ENCODE assay signal across 24 cellular contexts in the genomic region with DNA sequence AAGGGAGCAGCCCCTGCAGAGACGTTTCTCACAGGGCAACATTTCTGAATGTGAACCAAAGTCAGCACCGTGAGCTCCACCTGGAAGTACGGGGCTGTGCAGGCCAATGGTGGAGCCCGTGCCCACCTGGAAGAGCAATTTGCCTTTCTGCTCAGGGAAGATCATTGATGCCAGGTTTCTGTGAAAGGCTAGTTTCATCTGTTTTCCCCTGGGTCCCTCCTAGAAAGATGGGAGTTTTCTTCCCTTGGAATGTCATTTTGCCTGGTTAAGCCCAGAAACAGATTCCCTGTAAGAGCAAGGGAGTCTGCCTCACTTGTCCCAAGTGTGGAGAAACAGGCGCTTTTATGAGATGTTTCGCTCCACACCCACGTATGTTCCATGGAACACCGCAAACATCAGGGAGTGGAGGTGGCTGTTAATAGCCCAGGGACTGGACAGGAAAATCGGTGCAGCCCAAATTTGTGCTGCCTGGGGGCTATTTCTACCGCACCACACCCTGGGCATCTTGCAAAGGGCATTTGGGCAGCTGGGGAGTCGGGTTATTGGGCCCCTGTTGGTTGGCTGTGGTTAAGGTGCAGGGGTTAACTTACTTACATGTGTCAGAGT. TPM values are rescaled to one million over a fixed set of nuclear protein-coding genes. Genes with fewer than 3 reads are reported as not detected.
DNase-seq lines count a peak whose midpoint lies in the region; FAIRE-seq and TF ChIP-seq lines count a peak whose summit lies in the region.
"Had no signal": no experiment of that assay in that cellular context is flagged by ENCODE, and none has a peak within 500 bp of the region (broad histone marks: within the 10 kb centered on the region; RNA-seq: fewer than 3 reads in every experiment).

No MANE protein-coding gene starts in this region.

- peaks cover 49% of the 10 kb centered on the region for H3K27me3 ChIP-seq in H7 (ENCODE audit: control insufficient read depth, insufficient read depth, low read length)
- peaks cover 29% of the 10 kb centered on the region for H3K27me3 ChIP-seq in bronchial epithelial cell (ENCODE audit: control insufficient read depth, insufficient read depth, low read length)
- peaks cover 27% of the 10 kb centered on the region for H3K27me3 ChIP-seq in SJCRH30
- peaks cover 86% of the 10 kb centered on the region for H3K27me3 ChIP-seq in smooth muscle cell (ENCODE audit: low read depth)

- H3K4me1 Mint-ChIP-seq in type B pancreatic cell (ENCODE audit: unreplicated experiment): peaks cover 33% of the 10 kb centered on the region

- no peaks in the 10 kb centered on the region for H3F3A ChIP-seq in smooth muscle cell (ENCODE audit: low read depth)

- 74% methylated on average over 11 of the region's 11 CpGs for WGBS in smooth muscle cell (ENCODE audit: low lambda C conversion rate)

- TF ChIP-seq CTCF in bronchial epithelial cell (IDR thresholded peaks at IDR 0.05; ENCODE audit: insufficient read depth, low read length, severe bottlenecking) (no peak), type B pancreatic cell (conservative IDR thresholded peaks at IDR 0.05) (no peak), smooth muscle cell (IDR thresholded peaks at IDR 0.05; ENCODE audit: borderline replicate concordance, insufficient read depth, poor library complexity, severe bottlenecking) (no peak)

- H3K4me3 ChIP-seq in H7 (ENCODE audit: insufficient read depth, low read depth, low read length) (no peak overlapping the region), bronchial epithelial cell (ENCODE audit: low read depth, low read length) (no peak overlapping the region), SJCRH30 (no peak overlapping the region), smooth muscle cell (no peak overlapping the region)
- H3K4me3 ChIP-seq: A549; BLaER1 treated with 17β-estradiol and CSF1 and Interleukin-3, amounts not matched to agents 10 nM and 100 nM; MG63 had no signal

- H3K36me3 ChIP-seq in H7 (replicated peaks; ENCODE audit: control insufficient read depth, insufficient read depth, low read length) (no peaks in the 10 kb centered on the region), bronchial epithelial cell (ENCODE audit: control insufficient read depth, insufficient read depth, low read length) (no peaks in the 10 kb centered on the region), SJCRH30 (no peaks in the 10 kb centered on the region), smooth muscle cell (ENCODE audit: low read depth) (no peaks in the 10 kb centered on the region)
- H3K36me3 ChIP-seq: BLaER1 treated with 17β-estradiol and CSF1 and Interleukin-3, amounts not matched to agents 10 nM and 100 nM; MG63 had no signal

- no peaks in the 10 kb centered on the region for H3K4me1 ChIP-seq in SJCRH30
- H3K4me1 ChIP-seq in smooth muscle cell (ENCODE audit: low read depth): peaks cover 9% of the 10 kb centered on the region

- H3K27ac Mint-ChIP-seq in type B pancreatic cell: peak overlapping the region; percentile 61
- H3K27ac Mint-ChIP-seq: CD4-positive, alpha-beta T cell had no signal

- peaks cover 71% of the 10 kb centered on the region for H3K27me3 Mint-ChIP-seq in type B pancreatic cell

- H3K4me2 ChIP-seq in smooth muscle cell: no peak overlapping the region
- H3K4me2 ChIP-seq: A549, SK-N-SH had no signal

- no peaks in the 10 kb centered on the region for H3K9me3 ChIP-seq in SJCRH30 (replicated peaks)
- no peaks in the 10 kb centered on the region for H3K9me3 ChIP-seq in smooth muscle cell (replicated peaks; ENCODE audit: low read depth)
- H3K9me3 ChIP-seq: A549, MG63, SK-N-SH had no signal

- no peak overlapping the region for H3K9ac ChIP-seq in smooth muscle cell (ENCODE audit: low read depth)
- H3K9ac ChIP-seq: BLaER1 treated with 17β-estradiol and CSF1 and Interleukin-3, amounts not matched to agents 10 nM and 100 nM; SK-N-SH had no signal

- no peak overlapping the region for H2AFZ ChIP-seq in smooth muscle cell (ENCODE audit: low read depth)

- H3K27ac ChIP-seq in SJCRH30: no peak overlapping the region
- no peak overlapping the region for H3K27ac ChIP-seq in smooth muscle cell (ENCODE audit: low read depth)
- H3K27ac ChIP-seq: A549 had no signal

- no peaks in the 10 kb centered on the region for H3K36me3 Mint-ChIP-seq in type B pancreatic cell

- H3K9me3 Mint-ChIP-seq in type B pancreatic cell: no peaks in the 10 kb centered on the region
- H3K9me3 Mint-ChIP-seq: CD4-positive, alpha-beta T cell had no signal

- peak overlapping the region; percentile 80 for H3K4me3 Mint-ChIP-seq in type B pancreatic cell
- H3K4me3 Mint-ChIP-seq: CD4-positive, alpha-beta T cell had no signal

- H3K79me2 ChIP-seq in smooth muscle cell (ENCODE audit: low read depth): no peaks in the 10 kb centered on the region

- DNase-seq in H7 (peak; percentile 13), bronchial epithelial cell (ENCODE audit: low read depth) (no peak), mesenteric fat pad (ENCODE audit: low spot score) (peak; percentile 62), type B pancreatic cell (ENCODE audit: extremely low spot score, unreplicated experiment) (no peak), anterior cingulate cortex (lab: John Stamatoyannopoulos, UW) (no peak), SJCRH30 (no peak), smooth muscle cell (lab: John Stamatoyannopoulos, UW; ENCODE audit: unreplicated experiment) (no peak)
- DNase-seq: AML-193; CD4-positive, alpha-beta T cell; DND-41; KG1; MG63; NCI-H1930; NCI-H2107; NCI-H524; SIG-M5; SK-N-SH had no signal

- peak; percentile 68 for FAIRE-seq in bronchial epithelial cell (lab: Jason Lieb, UNC)
- FAIRE-seq: GM12892, GM19239, RCC 7860 had no signal

- no peaks in the 10 kb centered on the region for H4K20me1 ChIP-seq in smooth muscle cell (ENCODE audit: low read depth)

RNA-seq across cellular contexts. Expression of a gene that starts 2.6 kb away (rescaled TPM):
- total RNA-seq in H7 (2014; rRNA removed; shearing (Covaris generic)): not detected in 2 replicates
- total RNA-seq in bronchial epithelial cell: 0.13 TPM in 1 of 2 replicates, not detected in the other
- total RNA-seq in mesenteric fat pad: not detected
- 9.4 and 34.7 TPM in 2 replicates for total RNA-seq in type B pancreatic cell (ENCODE audit: low replicate concordance)
- 0.16 TPM in 1 of 2 replicates, not detected in the other for total RNA-seq in SJCRH30 (2014; rRNA removed; shearing (Covaris generic))
- 0.49 and 0.76 TPM in 2 replicates for total RNA-seq in smooth muscle cell
- 0.11 and 0.78 TPM in 2 replicates for polyA plus RNA-seq in smooth muscle cell
- total RNA-seq: CD4-positive, alpha-beta T cell; H4; HT1080 had no signal

RNA-seq across cellular contexts. Expression of a gene that starts 58.8 kb away (rescaled TPM):
- total RNA-seq in H7 (2014; rRNA removed; shearing (Covaris generic)): 55.0 and 63.6 TPM in 2 replicates
- total RNA-seq in bronchial epithelial cell (17.7 and 19.0 TPM in 2 replicates), mesenteric fat pad (26.8 TPM), type B pancreatic cell (ENCODE audit: low replicate concordance) (28.3 and 58.2 TPM in 2 replicates), smooth muscle cell (13.2 and 16.0 TPM in 2 replicates)
- 92.6 and 92.8 TPM in 2 replicates for total RNA-seq in SJCRH30 (2014; rRNA removed; shearing (Covaris generic))
- polyA plus RNA-seq in smooth muscle cell: 20.5 and 26.1 TPM in 2 replicates

Comparison
In these comparisons a context has a peak if more than half of its experiments do, and no peak if none do; other contexts are left out.
1. DNase-seq: peak in H7 (single experiment) and mesenteric fat pad (single experiment); none in bronchial epithelial cell (single experiment), type B pancreatic cell (single experiment), anterior cingulate cortex (0 of 58), SJCRH30 (0 of 2) and smooth muscle cell (single experiment).